ENCODE assay signal across 18 cellular contexts in genomic region chr21:39655589-39655988, GRCh38. TPM values are rescaled to one million over a fixed set of nuclear protein-coding genes. Genes with fewer than 3 reads are reported as not detected.
DNase-seq lines count a peak whose midpoint lies in the region; ATAC-seq and TF ChIP-seq lines count a peak whose summit lies in the region.
"Had no signal": no experiment of that assay in that cellular context is flagged by ENCODE, and none has a peak within 500 bp of the region (broad histone marks: within the 10 kb centered on the region; RNA-seq: fewer than 3 reads in every experiment).

No MANE protein-coding gene starts in this region.

- DNase-seq in mesenchymal stem cell (no peak), upper lobe of right lung (peak; percentile 7), LoVo (ENCODE audit: low spot score) (no peak)
- DNase-seq in activated CD8-positive, alpha-beta memory T cell treated with anti-CD3 and anti-CD28 coated beads for 24 hours: no peak
- DNase-seq: CD4-positive, CD25-positive, alpha-beta regulatory T cell; CD8-positive, alpha-beta T cell; DMS 273 treated with DMSO at 0.1 percent for 48 hours; DMS79; EL; GDM1; H9 had no signal

- H3K9me3 ChIP-seq in mesenchymal stem cell (ENCODE audit: control insufficient read depth, low read length) (peaks cover 12% of the 10 kb centered on the region), muscle layer of colon (ENCODE audit: low read length) (peaks cover 9% of the 10 kb centered on the region), upper lobe of right lung (no peaks in the 10 kb centered on the region)

- no peak overlapping the region for H2AK5ac ChIP-seq in mesenchymal stem cell (ENCODE audit: low read length, severe bottlenecking)

- no peak for TF ChIP-seq CTCF in upper lobe of right lung (IDR thresholded peaks at IDR 0.05)

- peaks cover 21% of the 10 kb centered on the region for H3K79me1 ChIP-seq in mesenchymal stem cell (replicated peaks; ENCODE audit: low read length, poor library complexity, severe bottlenecking)

- H3K18ac ChIP-seq in mesenchymal stem cell (ENCODE audit: low read depth in 1 of 2, low read length in 2 of 2): no peak overlapping the region

- H2BK5ac ChIP-seq in mesenchymal stem cell (ENCODE audit: low read depth, low read length, poor library complexity, severe bottlenecking): no peak overlapping the region

- peaks cover 0 to 28% of the 10 kb centered on the region in 2 experiments for H3K36me3 ChIP-seq in mesenchymal stem cell (ENCODE audit: control insufficient read depth in 1 of 2, insufficient read depth in 2 of 2, low read depth in 1 of 2, low read length in 2 of 2)
- H3K36me3 ChIP-seq in muscle layer of colon (ENCODE audit: insufficient read depth, low read length): no peaks in the 10 kb centered on the region
- H3K36me3 ChIP-seq in rectal smooth muscle tissue (ENCODE audit: control insufficient read depth, insufficient read depth, low read length): no peaks in the 10 kb centered on the region
- no peaks in the 10 kb centered on the region for H3K36me3 ChIP-seq in upper lobe of right lung

- no peak overlapping the region for H2BK12ac ChIP-seq in mesenchymal stem cell (ENCODE audit: low read length in 2 of 2)

- no peak overlapping the region for H3K4ac ChIP-seq in mesenchymal stem cell (ENCODE audit: low read depth in 1 of 2, low read length in 2 of 2)

- ATAC-seq in upper lobe of right lung (no peak), GM19452 (IDR thresholded peaks at IDR 0.05; ENCODE audit: unreplicated experiment) (no peak)
- ATAC-seq: CD8-positive, alpha-beta T cell; GM12878; GM23338; HCT116 had no signal

- intact Hi-C loops in upper lobe of right lung (cut with DNase I): no loop called here

- H3K27ac ChIP-seq in mesenchymal stem cell (ENCODE audit: low read length, poor library complexity, severe bottlenecking) (no peak overlapping the region), muscle layer of colon (ENCODE audit: low read depth, low read length) (peak overlapping the region; percentile 24), rectal smooth muscle tissue (ENCODE audit: low read depth, low read length) (peak overlapping the region; percentile 56), upper lobe of right lung (no peak overlapping the region)
- H3K27ac ChIP-seq: C4-2B had no signal

- H3K23ac ChIP-seq in mesenchymal stem cell (ENCODE audit: low read length in 2 of 2): no peak overlapping the region

- peak overlapping the region; percentile 30 for H2AFZ ChIP-seq in mesenchymal stem cell (ENCODE audit: low read depth, low read length)
- H2AFZ ChIP-seq: GM23338 had no signal

- no peak overlapping the region for H3K4me2 ChIP-seq in mesenchymal stem cell (ENCODE audit: low read length, poor library complexity, severe bottlenecking)
- H3K4me2 ChIP-seq: GM23338 had no signal

- H3K4me1 ChIP-seq in mesenchymal stem cell (ENCODE audit: control insufficient read depth, insufficient read depth, low read depth, low read length) (peaks cover 23% of the 10 kb centered on the region), muscle layer of colon (ENCODE audit: insufficient read depth, low read length) (peaks cover 37% of the 10 kb centered on the region), rectal smooth muscle tissue (ENCODE audit: control insufficient read depth, insufficient read depth, low read length) (peaks cover 18% of the 10 kb centered on the region), upper lobe of right lung (no peaks in the 10 kb centered on the region)

- H2BK120ac ChIP-seq in mesenchymal stem cell (ENCODE audit: low read depth, low read length): no peak overlapping the region

- no peak overlapping the region for H2BK15ac ChIP-seq in mesenchymal stem cell (ENCODE audit: low read depth, poor library complexity, severe bottlenecking)

- peak overlapping the region in 1 of 2 experiments; percentile 50 for H3K14ac ChIP-seq in mesenchymal stem cell (ENCODE audit: low read length in 2 of 2)

- H4K91ac ChIP-seq in mesenchymal stem cell (ENCODE audit: low read length): no peak overlapping the region

- H3K4me3 ChIP-seq in mesenchymal stem cell (ENCODE audit: insufficient read depth in 1 of 2, low read depth in 1 of 2, low read length in 2 of 2): no peak overlapping the region
- no peak overlapping the region for H3K4me3 ChIP-seq in muscle layer of colon (ENCODE audit: low read depth in 1 of 2, low read length in 2 of 2)
- no peak overlapping the region for H3K4me3 ChIP-seq in rectal smooth muscle tissue (ENCODE audit: low read length)
- H3K4me3 ChIP-seq in upper lobe of right lung: no peak overlapping the region
- H3K4me3 ChIP-seq: GM12878, GM23338 had no signal

- H3K9ac ChIP-seq in mesenchymal stem cell (ENCODE audit: low read length) (no peak overlapping the region), muscle layer of colon (ENCODE audit: low read length) (no peak overlapping the region), rectal smooth muscle tissue (ENCODE audit: low read length) (no peak overlapping the region)

- no peak overlapping the region for H4K8ac ChIP-seq in mesenchymal stem cell (ENCODE audit: low read length)

- WGBS in mesenchymal stem cell: 71% methylated on average over 11 of the region's 11 CpGs

- H3K27me3 ChIP-seq in mesenchymal stem cell (ENCODE audit: control insufficient read depth in 1 of 2, insufficient read depth in 1 of 2, low read length in 2 of 2) (no peaks in the 10 kb centered on the region), muscle layer of colon (ENCODE audit: control insufficient read depth in 1 of 2, insufficient read depth in 2 of 2, low read length in 2 of 2) (no peaks in the 10 kb centered on the region), rectal smooth muscle tissue (ENCODE audit: control insufficient read depth, insufficient read depth, low read length) (no peaks in the 10 kb centered on the region), upper lobe of right lung (no peaks in the 10 kb centered on the region)

RNA-seq across cellular contexts. Expression of gene B3GALT5, which starts 42.8 kb away (rescaled TPM):
- 0.07 TPM for polyA plus RNA-seq in mesenchymal stem cell (2013, experiment 1 of 2)
- 0.07 TPM for polyA plus RNA-seq in mesenchymal stem cell (2013, experiment 2 of 2)
- total RNA-seq in upper lobe of right lung: not detected
- total RNA-seq: CD4-positive, CD25-positive, alpha-beta regulatory T cell; CD8-positive, alpha-beta T cell had no signal
- polyA plus RNA-seq: CD4-positive, CD25-positive, alpha-beta regulatory T cell had no signal

Comparison
In these comparisons a context has a peak if more than half of its experiments do, and no peak if none do; other contexts are left out.
1. H3K27ac ChIP-seq: peak in muscle layer of colon (single experiment) and rectal smooth muscle tissue (single experiment); none in mesenchymal stem cell (single experiment) and upper lobe of right lung (single experiment).